28 cellular contexts compared by ENCODE assay signal in the genomic region with DNA sequence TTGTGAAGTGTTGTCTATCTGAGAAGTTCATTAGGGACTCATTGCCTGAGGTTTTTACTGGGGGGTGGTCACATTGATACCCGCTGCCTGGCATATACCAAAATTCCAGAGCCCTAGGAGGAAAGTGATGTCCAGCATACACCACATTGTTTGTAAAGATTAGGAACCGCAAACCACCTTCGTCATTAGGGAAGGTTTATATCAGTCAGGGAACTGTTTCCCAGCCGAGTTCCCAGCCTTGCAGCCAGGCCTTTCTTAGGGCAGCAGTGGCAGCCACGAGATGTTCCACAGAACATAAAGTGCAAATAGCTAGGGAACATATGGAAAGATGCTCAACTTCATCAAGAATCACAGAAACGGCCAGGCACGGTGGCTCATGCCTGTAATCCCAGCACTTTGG. TPM values are rescaled to one million over a fixed set of nuclear protein-coding genes. Genes with fewer than 3 reads are reported as not detected.
DNase-seq lines count a peak whose midpoint lies in the region; ATAC-seq, FAIRE-seq and TF ChIP-seq lines count a peak whose summit lies in the region.
"Had no signal": no experiment of that assay in that cellular context is flagged by ENCODE, and none has a peak within 500 bp of the region (broad histone marks: within the 10 kb centered on the region; RNA-seq: fewer than 3 reads in every experiment).

No MANE protein-coding gene starts in this region.

- TF ChIP-seq EP300 in HepG2 (IDR thresholded peaks at IDR 0.05; ENCODE audit: low read depth in 2 of 2, low read length in 2 of 2): no peak
- no peak for TF ChIP-seq EP300 in HepG2 (CRISPR knock-in tag; IDR thresholded peaks at IDR 0.05; ENCODE audit: borderline replicate concordance)

- 42% methylated on average over 7 of the region's 7 CpGs for WGBS in HepG2 (ENCODE audit: low lambda C conversion rate)
- WGBS in right lobe of liver (ENCODE audit: insufficient coverage, low coverage, low lambda C conversion rate, missing lambda C conversion rate): 93% methylated on average over 5 of the region's 7 CpGs

- no peak for DNase-seq in HepG2 (ENCODE audit: low spot score)
- no peak for DNase-seq in right lobe of liver
- DNase-seq in RPMI8226: peak; percentile 1
- peak; percentile 42 for DNase-seq in posterior vena cava (ENCODE audit: low spot score)
- DNase-seq in NCI-H1105 treated with DMSO at 0.1 percent for 48 hours (lab: John Stamatoyannopoulos, UW): no peak
- DNase-seq in globus pallidus (ENCODE audit: low spot score): no peak
- DNase-seq in HCEC 1CT: no peak
- DNase-seq: 8988T; ACHN; BE2C; C1 segment of cervical spinal cord; CD4-positive, alpha-beta memory T cell; CD4-positive, CD25-positive, alpha-beta regulatory T cell; CD8-positive, alpha-beta memory T cell; COR-L47; DMS 273 treated with DMSO at 0.1 percent for 48 hours; DMS153; DMS53; DMS79; DND-41; EL; GDM1 had no signal

- no peak for TF ChIP-seq CTCF in HepG2 (CRISPR knock-in tag; IDR thresholded peaks at IDR 0.05)
- TF ChIP-seq CTCF in right lobe of liver (IDR thresholded peaks at IDR 0.05): no peak

- no peak overlapping the region for H3K9ac ChIP-seq in HepG2 (ENCODE audit: insufficient read depth, low read depth, low read length)
- H3K9ac ChIP-seq: BLaER1 had no signal

- in situ Hi-C loops in HepG2 (cut with HindIII; ENCODE audit: extremely low pct_ligation_motif_present, low pct_unique_long_range_greater_than_20kb): no loop called here

- no peak overlapping the region for H3K4me3 ChIP-seq in HepG2 (replicated peaks in 1 of 3; ENCODE audit: insufficient read depth in 1 of 3, low read depth in 2 of 3, low read length in 3 of 3)
- H3K4me3 ChIP-seq in right lobe of liver: no peak overlapping the region
- H3K4me3 ChIP-seq: BLaER1, GM12878 had no signal

- intact Hi-C loops in HepG2 (cut with micrococcal nuclease; ENCODE audit: unreplicated experiment) (no loop called here), right lobe of liver (cut with DNase I) (no loop called here), posterior vena cava (cut with DNase I) (no loop called here)

- CTCF ChIA-PET in HepG2 (lab: Yijun Ruan, JAX; ENCODE audit: low intra/inter-chr PET ratio, low total read pairs): no interaction called here

- H3K9me3 ChIP-seq in HepG2 (ENCODE audit: low read length) (no peaks in the 10 kb centered on the region), right lobe of liver (no peaks in the 10 kb centered on the region)

- FAIRE-seq in HepG2 (lab: Jason Lieb, UNC): no peak
- FAIRE-seq: A204.1, GM12878, GM12892, GM18507 had no signal

- H3K27me3 ChIP-seq in HepG2 (ENCODE audit: control insufficient read depth in 1 of 2, insufficient read depth in 2 of 2, low read length in 2 of 2): peaks cover 0 to 17% of the 10 kb centered on the region in 2 experiments; a peak in 2 of 5 replicates
- no peaks in the 10 kb centered on the region for H3K27me3 ChIP-seq in right lobe of liver
- H3K27me3 ChIP-seq: BE2C, BLaER1 had no signal

- ATAC-seq in HepG2 (no peak), right lobe of liver (no peak)
- ATAC-seq: GM12878 had no signal

- H4K20me1 ChIP-seq in HepG2 (ENCODE audit: insufficient read depth, low read length): no peaks in the 10 kb centered on the region
- H4K20me1 ChIP-seq: BLaER1 had no signal

- H3K4me2 ChIP-seq in HepG2 (ENCODE audit: low read depth, low read length): no peak overlapping the region
- H3K4me2 ChIP-seq: BLaER1 had no signal

- no peaks in the 10 kb centered on the region for H3K4me1 ChIP-seq in HepG2 (ENCODE audit: insufficient read depth, low read length)
- H3K4me1 ChIP-seq in right lobe of liver: no peaks in the 10 kb centered on the region
- H3K4me1 ChIP-seq: BE2C had no signal

- H3K27ac ChIP-seq in HepG2 (ENCODE audit: extremely low read length, insufficient read depth, low read length) (no peak overlapping the region), right lobe of liver (no peak overlapping the region)
- H3K27ac ChIP-seq: BLaER1 had no signal

- H3K36me3 ChIP-seq in HepG2 (replicated peaks in 1 of 2; ENCODE audit: control insufficient read depth in 1 of 2, insufficient read depth in 2 of 2, low read length in 2 of 2) (no peaks in the 10 kb centered on the region), right lobe of liver (no peaks in the 10 kb centered on the region)
- H3K36me3 ChIP-seq: BE2C had no signal

- POLR2A ChIA-PET in HepG2 (lab: Yijun Ruan, JAX): no interaction called here

- H3K79me2 ChIP-seq in HepG2 (ENCODE audit: insufficient read depth, low read length): no peaks in the 10 kb centered on the region

- TF ChIP-seq POLR2A in HepG2 (IDR thresholded peaks at IDR 0.05; ENCODE audit: insufficient read depth in 1 of 2, low read depth in 2 of 2, low read length in 2 of 2): no peak
- TF ChIP-seq POLR2A in right lobe of liver (IDR thresholded peaks at IDR 0.05): no peak

- no TSS peak for BruUV-seq in HepG2 (replicated peaks; lab: Mats Ljungman, UMichigan)

- no peak for TF ChIP-seq RAD21 in HepG2 (CRISPR knock-in tag; IDR thresholded peaks at IDR 0.05)

- H2AFZ ChIP-seq in HepG2 (ENCODE audit: low read length): no peak overlapping the region

TF ChIP-seq in HepG2, 621 proteins besides CTCF, POLR2A, EP300 and RAD21:
- TF ChIP-seq ZNF615 (CRISPR knock-in tag; IDR thresholded peaks at IDR 0.05; ENCODE audit: borderline replicate concordance) (peak; percentile 99), ZFX (CRISPR knock-in tag; IDR thresholded peaks at IDR 0.05; ENCODE audit: low read depth) (no peak)

RNA-seq across cellular contexts. Expression of a gene that starts 40.4 kb away (rescaled TPM):
- 0.14 and 0.22 TPM in 2 replicates for total RNA-seq in HepG2 (2016; rRNA removed; fragmentation: Illumina TruSeq; extraction: Trizol)
- 0.26 and 0.30 TPM in 2 replicates for total RNA-seq in HepG2 (2016; cell fraction: cytosol; rRNA removed; fragmentation: Illumina TruSeq; extraction: Trizol; ENCODE audit: low read depth)
- total RNA-seq in HepG2 (2016; cell fraction: insoluble cytoplasmic fraction; rRNA removed; fragmentation: Illumina TruSeq; extraction: Trizol): 0.19 and 0.35 TPM in 2 replicates
- 0.21 and 0.25 TPM in 2 replicates for total RNA-seq in HepG2 (2016; cell fraction: membrane; rRNA removed; fragmentation: Illumina TruSeq; extraction: Trizol)
- 0.19 and 0.22 TPM in 2 replicates for total RNA-seq in HepG2 (2016; cell fraction: nucleus; rRNA removed; fragmentation: Illumina TruSeq; extraction: Trizol)
- polyA plus RNA-seq in HepG2 (2011; rRNA removed): 0.46 and 0.73 TPM in 2 replicates
- 0.74 and 1.0 TPM in 2 replicates for polyA plus RNA-seq in HepG2 (2011; cell fraction: cytosol; rRNA removed)
- polyA plus RNA-seq in HepG2 (2011; cell fraction: nucleus; rRNA removed): 0.69 and 0.79 TPM in 2 replicates
- 0.51 and 0.78 TPM in 2 replicates for polyA plus RNA-seq in HepG2 (2012)
- 0.21 and 0.42 TPM in 2 replicates for polyA plus RNA-seq in HepG2 (2016; cell fraction: cytosol; fragmentation: Illumina TruSeq; extraction: Trizol; ENCODE audit: low read depth)
- 0.17 and 0.46 TPM in 2 replicates for polyA plus RNA-seq in HepG2 (2016; cell fraction: insoluble cytoplasmic fraction; fragmentation: Illumina TruSeq; extraction: Trizol; ENCODE audit: low read depth)
- 0.40 and 0.56 TPM in 2 replicates for polyA plus RNA-seq in HepG2 (2016; cell fraction: membrane; fragmentation: Illumina TruSeq; extraction: Trizol; ENCODE audit: low read depth)
- 0.36 and 0.52 TPM in 2 replicates for polyA plus RNA-seq in HepG2 (2016; cell fraction: nucleus; fragmentation: Illumina TruSeq; extraction: Trizol; ENCODE audit: insufficient read depth, low read depth)
- 1.0 and 2.0 TPM in 2 replicates for polyA minus RNA-seq in HepG2 (2011; rRNA and poly(A)+ RNA removed; ENCODE audit: low replicate concordance)
- 0.59 and 0.88 TPM in 2 replicates for polyA minus RNA-seq in HepG2 (2011; cell fraction: cytosol; rRNA and poly(A)+ RNA removed)
- polyA minus RNA-seq in HepG2 (2011; cell fraction: nucleus; rRNA and poly(A)+ RNA removed): 0.25 TPM in 1 of 2 replicates, not detected in the other
- 1 to 10 TPM in 3 of 6 experiments, under 1 TPM in 3; 0.57 to 2.3 (median 0.98) TPM for total RNA-seq in right lobe of liver
- total RNA-seq in posterior vena cava: 1 to 10 TPM; 5.6 to 9.0 TPM
- polyA plus RNA-seq: CD14-positive monocyte; CD4-positive, alpha-beta memory T cell; CD4-positive, CD25-positive, alpha-beta regulatory T cell; CD8-positive, alpha-beta memory T cell had no signal

Comparison
In these comparisons a context has a peak if more than half of its experiments do, and no peak if none do; other contexts are left out.
1. DNase-seq: peak in RPMI8226 (single experiment) and posterior vena cava (single experiment); none in HepG2 (single experiment), right lobe of liver (0 of 3), NCI-H1105 treated with DMSO at 0.1 percent for 48 hours (single experiment), globus pallidus (single experiment) and HCEC 1CT (single experiment).